Comparison of ENCODE assay signal across 8 cellular contexts in genomic region chr2:230847883-230848388, GRCh38. TPM values are rescaled to one million over a fixed set of nuclear protein-coding genes. Genes with fewer than 3 reads are reported as not detected.
A peak's percentile ranks its signal among the peaks of the same experiment; 100 is the strongest.
DNase-seq lines count a peak whose midpoint lies in the region; ATAC-seq and TF ChIP-seq lines count a peak whose summit lies in the region.

No MANE protein-coding gene starts in this region.

- H3K9me3 Mint-ChIP-seq in Caco-2 (ENCODE audit: unreplicated experiment) = no peaks in the 10 kb centered on the region

- H3K4me1 ChIP-seq in Caco-2 = no peaks in the 10 kb centered on the region
- H3K4me1 ChIP-seq in SJSA1 (replicated peaks) = peaks cover 3% of the 10 kb centered on the region; the same call in 1 of the 2 replicates
- H3K4me1 ChIP-seq in parathyroid adenoma = no peaks in the 10 kb centered on the region
- H3K4me1 ChIP-seq in transverse colon = peaks cover 0 to 12% (median 7%) of the 10 kb centered on the region in 4 donors

- DNase-seq in Caco-2 (peak in 1 of 2 experiments; percentile 37), HS-27A (ENCODE audit: low read depth) (peak; percentile 29), SJSA1 (ENCODE audit: low read depth in 1 of 2, low spot score in 2 of 2) (peak; percentile 59 to 82), globus pallidus (ENCODE audit: low spot score) (peak; percentile 47), transverse colon (peak; percentile 95)
- DNase-seq in activated gamma-delta T cell treated with anti-CD3 and anti-CD28 coated beads, Interleukin-2, amount 50 U/mL, for 16 hours (ENCODE audit: low read depth) = peak; percentile 88

- ATAC-seq in GM19438 (IDR thresholded peaks at IDR 0.05; ENCODE audit: low read depth, unreplicated experiment) = peak; percentile 94

- H3K4me2 ChIP-seq in parathyroid adenoma (ENCODE audit: low read length) = no peak overlapping the region

- peak overlapping the region; percentile 82 for H2AFZ ChIP-seq in parathyroid adenoma

- intact Hi-C loops in Caco-2 (cut with micrococcal nuclease; ENCODE audit: unreplicated experiment) (no loop called here), transverse colon (cut with DNase I; ENCODE audit: low total_unique reads) (loop anchor here (5.0 kb wide), 1 partner anchor 139 kb away; no protein-coding TSS in a partner anchor)

- TF ChIP-seq CTCF in Caco-2 (IDR thresholded peaks at IDR 0.05; ENCODE audit: insufficient read depth in 1 of 2, low read depth in 1 of 2, low read length in 1 of 2, severe bottlenecking in 1 of 2, unreplicated experiment in 1 of 2) (peak; percentile 15 to 36), parathyroid adenoma (IDR thresholded peaks at IDR 0.05) (peak; percentile 86), transverse colon (IDR thresholded peaks at IDR 0.05) (peak; percentile 89 to 94 (median 91))

- H3K79me2 ChIP-seq in parathyroid adenoma = no peaks in the 10 kb centered on the region

- no peak for TF ChIP-seq EP300 in transverse colon (IDR thresholded peaks at IDR 0.05; ENCODE audit: low read depth)

- H3K27me3 ChIP-seq in Caco-2 (replicated peaks; ENCODE audit: control insufficient read depth, insufficient read depth, low read length) (no peaks in the 10 kb centered on the region), SJSA1 (replicated peaks) (peaks cover 2% of the 10 kb centered on the region; the same call in 1 of the 2 replicates), parathyroid adenoma (ENCODE audit: control insufficient read depth, insufficient read depth, low read length) (no peaks in the 10 kb centered on the region), transverse colon (peaks cover 7% of the 10 kb centered on the region)

- H3K9me3 ChIP-seq in Caco-2 = no peaks in the 10 kb centered on the region
- no peaks in the 10 kb centered on the region for H3K9me3 ChIP-seq in SJSA1 (replicated peaks)
- no peaks in the 10 kb centered on the region for H3K9me3 ChIP-seq in parathyroid adenoma (ENCODE audit: control insufficient read depth, low read length)
- no peaks in the 10 kb centered on the region for H3K9me3 ChIP-seq in transverse colon

- H3K27ac Mint-ChIP-seq in Caco-2 (ENCODE audit: unreplicated experiment) = no peak overlapping the region

- no TSS peak for BruUV-seq in Caco-2 (replicated peaks; lab: Mats Ljungman, UMichigan)

- 7% methylated on average over 7 to 32 of the region's 32 CpGs for WGBS in transverse colon (ENCODE audit: low coverage in 1 of 2), 2 donors

- TF ChIP-seq POLR2A in transverse colon (IDR thresholded peaks at IDR 0.05) = no peak

- H3K4me3 ChIP-seq in Caco-2 (ENCODE audit: low read depth, low read length) (no peak overlapping the region), SJSA1 (no peak overlapping the region), parathyroid adenoma (ENCODE audit: low read depth, low read length) (no peak overlapping the region), transverse colon (peak overlapping the region in 1 of 4 donors; percentile 8)

- no peak overlapping the region for H3K4me3 Mint-ChIP-seq in Caco-2 (ENCODE audit: unreplicated experiment)

- POLR2A ChIA-PET in Caco-2 (lab: Charles Lee) = no interaction called here

- H3K36me3 ChIP-seq in Caco-2 (ENCODE audit: control insufficient read depth, insufficient read depth, low read length) (no peaks in the 10 kb centered on the region), SJSA1 (no peaks in the 10 kb centered on the region), parathyroid adenoma (ENCODE audit: control insufficient read depth, insufficient read depth, low read length) (no peaks in the 10 kb centered on the region), transverse colon (no peaks in the 10 kb centered on the region)

- peaks cover 6% of the 10 kb centered on the region for H3K4me1 Mint-ChIP-seq in Caco-2 (ENCODE audit: low read depth, unreplicated experiment)

- no peak overlapping the region for H3K27ac ChIP-seq in SJSA1
- no peak overlapping the region for H3K27ac ChIP-seq in parathyroid adenoma
- peak overlapping the region in 1 of 4 donors; percentile 28 for H3K27ac ChIP-seq in transverse colon

- H3K27me3 Mint-ChIP-seq in Caco-2 (ENCODE audit: insufficient read depth, unreplicated experiment) = no peaks in the 10 kb centered on the region

- peaks cover 9% of the 10 kb centered on the region for H3K36me3 Mint-ChIP-seq in Caco-2 (ENCODE audit: insufficient read depth, unreplicated experiment)

- CTCF ChIA-PET in Caco-2 (lab: Charles Lee) = no interaction called here

- in situ Hi-C loops in transverse colon (cut with MboI; ENCODE audit: low pct_ligation_motif_present in 1 of 4, low pct_unique_long_range_greater_than_20kb in 1 of 4, low sequenced_read_pairs in 3 of 4) = loop anchor here in 2 of 4 donors (10.0 to 25.0 kb wide), 2 partner anchors 57 to 589 kb away; no protein-coding TSS in a partner anchor

- H3K9ac ChIP-seq in parathyroid adenoma = no peak overlapping the region

RNA-seq across cellular contexts. Expression of gene ITM2C, which starts 16.8 kb away (rescaled TPM):
- 135 and 136 TPM in 2 replicates for total RNA-seq in Caco-2 (2022)
- total RNA-seq in SJSA1 (2014; rRNA removed; shearing (Covaris generic)) = 161 and 216 TPM in 2 replicates
- total RNA-seq in transverse colon = 1,000 to 10,000 TPM in 3 of 4 donors, 100 to 1,000 TPM in 1; 911 to 2,535 (median 1,776) TPM

Comparison
In these comparisons a context has a peak if more than half of its experiments do, and no peak if none do; other contexts are left out.
1. CTCF ChIP-seq: peak in every context shown above with its lines; median percentile 91 in transverse colon; 86 in parathyroid adenoma; 26 in Caco-2.